Comparison of ENCODE assay signal across 8 cellular contexts in the genomic region with DNA sequence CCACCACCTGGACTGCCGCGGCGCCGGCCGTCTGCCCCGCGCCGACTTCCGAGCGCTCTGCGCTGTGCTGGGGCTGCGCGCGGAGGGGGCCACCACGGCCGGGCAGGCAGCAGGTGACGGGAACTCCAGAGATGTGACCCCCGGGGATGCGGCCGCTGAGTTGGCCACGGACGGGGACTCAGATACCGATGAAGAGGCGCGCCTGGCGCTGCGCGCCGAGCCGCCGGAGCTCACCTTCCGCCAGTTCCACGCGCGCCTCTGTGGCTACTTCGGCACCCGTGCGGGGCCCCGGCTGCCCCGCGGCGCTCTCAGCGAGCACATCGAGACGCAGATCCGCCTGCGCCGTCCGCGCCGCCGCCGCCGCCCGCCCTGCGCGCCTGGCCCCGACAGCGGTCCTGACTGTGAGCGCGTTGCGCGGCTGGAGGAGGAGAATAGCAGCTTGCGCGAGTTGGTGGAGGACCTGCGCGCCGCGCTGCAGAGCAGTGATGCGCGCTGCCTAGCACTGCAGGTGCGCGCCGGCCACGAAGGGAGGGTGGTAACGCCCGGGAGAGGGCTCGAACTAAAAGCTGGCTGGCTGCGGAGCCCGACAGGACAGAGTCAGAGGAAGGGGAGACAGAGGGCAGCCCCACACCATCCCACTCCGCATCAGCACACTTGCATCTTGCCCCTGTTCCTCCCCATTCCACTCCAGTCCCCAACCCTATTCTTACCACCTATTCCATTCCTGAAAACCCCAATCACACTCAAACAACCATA. TPM values are rescaled to one million over a fixed set of nuclear protein-coding genes. Genes with fewer than 3 reads are reported as not detected.
DNase-seq lines count a peak whose midpoint lies in the region; ATAC-seq and TF ChIP-seq lines count a peak whose summit lies in the region.

No MANE protein-coding gene starts in this region.

- no peaks in the 10 kb centered on the region for H3K4me1 ChIP-seq in GM23248 (ENCODE audit: insufficient read depth)
- H3K4me1 ChIP-seq in ovary (ENCODE audit: insufficient read depth) = peaks cover 24% of the 10 kb centered on the region

- no peaks in the 10 kb centered on the region for H3K79me2 ChIP-seq in GM23248 (ENCODE audit: insufficient read depth)

- TF ChIP-seq POLR2A in erythroblast (IDR thresholded peaks at IDR 0.05; ENCODE audit: low read length) (no peak), ovary (IDR thresholded peaks at IDR 0.05) (no peak)

- H3K4me1 Mint-ChIP-seq in T-helper 17 cell = peaks cover 22% of the 10 kb centered on the region

- in situ Hi-C loops in GM23248 (cut with MboI) = no loop called here

- H3K27me3 ChIP-seq in GM23248 (replicated peaks; ENCODE audit: insufficient read depth) (peaks cover 75% of the 10 kb centered on the region), ovary (no peaks in the 10 kb centered on the region)

- H3K4me2 ChIP-seq in GM23248 (ENCODE audit: unreplicated experiment) = no peak overlapping the region

- H3K27me3 Mint-ChIP-seq in T-helper 17 cell = peaks cover 36% of the 10 kb centered on the region

- ATAC-seq in T-helper 17 cell (peak; percentile 48), GM19463 (IDR thresholded peaks at IDR 0.05; ENCODE audit: unreplicated experiment) (no peak)

- H3F3A ChIP-seq in GM23248 (ENCODE audit: insufficient read depth) = peaks cover 3% of the 10 kb centered on the region; the same call in 1 of the 2 replicates

- no peak for TF ChIP-seq EP300 in ovary (IDR thresholded peaks at IDR 0.05)

- 2 to 4% methylated on average over 65 to 70 of the region's 81 CpGs for WGBS in GM23248 (ENCODE audit: low coverage in 1 of 2, low lambda C conversion rate in 2 of 2, missing lambda C conversion rate in 2 of 2), 2 experiments
- 0 to 3% (median 1%) methylated on average over 50 to 81 of the region's 81 CpGs for WGBS in ovary, 3 donors

- no peak overlapping the region for H3K27ac Mint-ChIP-seq in T-helper 17 cell

- no peak for TF ChIP-seq CTCF in ovary (IDR thresholded peaks at IDR 0.05)

- H3K9me3 ChIP-seq in GM23248 (ENCODE audit: low read depth) (no peaks in the 10 kb centered on the region), T-helper 17 cell (ENCODE audit: control insufficient read depth, low read length, poor library complexity, severe bottlenecking) (no peaks in the 10 kb centered on the region), ovary (no peaks in the 10 kb centered on the region)

- H3K36me3 ChIP-seq in GM23248 (ENCODE audit: low read depth) (no peaks in the 10 kb centered on the region), ovary (no peaks in the 10 kb centered on the region)

- no peak overlapping the region for H3K9ac ChIP-seq in GM23248

- H3K4me3 ChIP-seq in GM23248 (no peak overlapping the region), ovary (peak overlapping the region; percentile 32)

- intact Hi-C loops in ovary (cut with DNase I) = no loop called here

- peaks cover 12% of the 10 kb centered on the region for H3K36me3 Mint-ChIP-seq in T-helper 17 cell (ENCODE audit: low read depth)

- peak; percentile 39 for DNase-seq in GM23248
- no peak for DNase-seq in T-helper 17 cell
- peak; percentile 11 to 33 for DNase-seq in erythroblast (lab: John Stamatoyannopoulos, UW)
- peak in 1 of 5 donors; percentile 46 for DNase-seq in ovary
- DNase-seq in DMS153 (lab: John Stamatoyannopoulos, UW) = no peak
- no peak for DNase-seq in cerebellar cortex (ENCODE audit: low spot score)
- no peak for DNase-seq in central memory CD4-positive, alpha-beta T cell

- H3K4me3 Mint-ChIP-seq in T-helper 17 cell = peak overlapping the region; percentile 80

- no peaks in the 10 kb centered on the region for H3K9me2 ChIP-seq in GM23248 (ENCODE audit: insufficient read depth)

- H2AFZ ChIP-seq in GM23248 = no peak overlapping the region

- H3K27ac ChIP-seq in GM23248 = no peak overlapping the region
- peak overlapping the region in 1 of 2 donors; percentile 52 for H3K27ac ChIP-seq in ovary

- H4K20me1 ChIP-seq in GM23248 (ENCODE audit: insufficient read depth) = no peaks in the 10 kb centered on the region

RNA-seq across cellular contexts. Expression of gene EFCC1, which starts 0.9 kb away (rescaled TPM):
- total RNA-seq in GM23248 (2014; rRNA removed; shearing (Covaris generic)) = not detected in 2 replicates
- polyA plus RNA-seq in GM23248 (2016; fragmentation: Nextera tagmentation; extraction: Ambion mirVana) (not detected in 2 replicates), ovary (10 to 100 TPM in 1 of 2 donors, 1 to 10 TPM in 1; 5.2 to 11.2 TPM)
- total RNA-seq in T-helper 17 cell (under 1 TPM in 1 of 2 donors, not detected in 1; 0.12 TPM), ovary (10 to 100 TPM in 1 of 7 donors, 1 to 10 TPM in 6; 3.7 to 15.5 (median 7.8) TPM)

RNA-seq across cellular contexts. Expression of gene CFAP92, which starts 8.1 kb away (rescaled TPM):
- not detected in 2 replicates for total RNA-seq in GM23248 (2014; rRNA removed; shearing (Covaris generic))
- not detected in 2 replicates for polyA plus RNA-seq in GM23248 (2016; fragmentation: Nextera tagmentation; extraction: Ambion mirVana)
- under 1 TPM; 0.15 to 0.37 TPM for total RNA-seq in T-helper 17 cell
- total RNA-seq in ovary = 1 to 10 TPM in 5 of 7 donors, under 1 TPM in 2; 0.89 to 3.5 (median 1.4) TPM
- polyA plus RNA-seq in ovary = 1 to 10 TPM; 1.5 to 3.8 TPM

RNA-seq across cellular contexts. Expression of gene GP9, which starts 58.6 kb away (rescaled TPM):
- total RNA-seq in GM23248 (2014; rRNA removed; shearing (Covaris generic)) = not detected in 2 replicates
- polyA plus RNA-seq in GM23248 (2016; fragmentation: Nextera tagmentation; extraction: Ambion mirVana) (not detected in 2 replicates), ovary (not detected)
- total RNA-seq in T-helper 17 cell (10 to 100 TPM in 1 of 2 donors, 1 to 10 TPM in 1; 3.8 to 68.5 TPM), ovary (not detected)

Comparison
In these comparisons a context has a peak if more than half of its experiments do, and no peak if none do; other contexts are left out.
1. DNase-seq: peak in GM23248 (single experiment) and erythroblast (2 of 2); none in T-helper 17 cell (0 of 3), DMS153 (single experiment), cerebellar cortex (single experiment) and central memory CD4-positive, alpha-beta T cell (single experiment).